Comparison of ENCODE assay signal across 23 cellular contexts in genomic region chr17:79187186-79187585, GRCh38.
"Had no signal": no experiment of that assay in that cellular context is flagged by ENCODE, and none has a peak within 500 bp of the region (broad histone marks: within the 10 kb centered on the region; RNA-seq: fewer than 3 reads in every experiment).

No MANE protein-coding gene starts in this region.

- H3K9me3 ChIP-seq: ascending aorta had no signal

- H3K36me3 ChIP-seq: ascending aorta, cardiac muscle cell had no signal

- H3K4me1 ChIP-seq: ascending aorta had no signal

- ATAC-seq: activated CD4-positive, CD25-positive, alpha-beta regulatory T cell treated with anti-CD3 and anti-CD28 coated beads, Interleukin-2, amount 50 U/mL, for 24 hours; activated CD8-positive, alpha-beta memory T cell treated with anti-CD3 and anti-CD28 coated beads, Interleukin-2, amount 10 ng/mL, durations not matched to agents 7 days and 5 days; activated CD8-positive, alpha-beta T cell treated with anti-CD3 and anti-CD28 coated beads, Interleukin-2, amount 10 ng/mL, durations not matched to agents 7 days and 5 days; activated naive CD8-positive, alpha-beta T cell treated with anti-CD3 and anti-CD28 coated beads, Interleukin-2, amount 50 U/mL, for 24 hours had no signal

- H3K27ac ChIP-seq: ascending aorta, cardiac muscle cell, VCaP had no signal

- DNase-seq: activated CD4-positive, alpha-beta memory T cell treated with anti-CD3 and anti-CD28 coated beads, Interleukin-2, amount 10 ng/mL, durations not matched to agents 7 days and 5 days; activated CD4-positive, alpha-beta T cell treated with anti-CD3 and anti-CD28 coated beads for 1 hour; activated CD4-positive, alpha-beta T cell treated with anti-CD3 and anti-CD28 coated beads, Interleukin-2, amount 10 ng/mL, durations not matched to agents 7 days and 5 days; activated CD4-positive, CD25-positive, alpha-beta regulatory T cell; activated CD8-positive, alpha-beta memory T cell treated with anti-CD3 and anti-CD28 coated beads for 24 hours; activated CD8-positive, alpha-beta memory T cell treated with anti-CD3 and anti-CD28 coated beads, Interleukin-2, amount 10 ng/mL, durations not matched to agents 7 days and 5 days; activated CD8-positive, alpha-beta memory T cell treated with anti-CD3 and anti-CD28 coated beads, Interleukin-2, amount 50 U/mL, for 48 hours; activated CD8-positive, alpha-beta T cell treated with anti-CD3 and anti-CD28 coated beads, Interleukin-2, amount 10 ng/mL, durations not matched to agents 7 days and 5 days; activated effector memory CD4-positive, alpha-beta T cell treated with Interleukin-2 at 50 U/mL for 16 hours; activated gamma-delta T cell; activated naive CD4-positive, alpha-beta T cell treated with anti-CD3 and anti-CD28 coated beads, Interleukin-2, amount 50 U/mL, for 16 hours; activated naive CD4-positive, alpha-beta T cell treated with Interleukin-2 at 50 U/mL for 16 hours; activated naive CD8-positive, alpha-beta T cell treated with anti-CD3 and anti-CD28 coated beads, Interleukin-2, amount 10 ng/mL, durations not matched to agents 7 days and 5 days; activated T-cell treated with anti-CD3 and anti-CD28 coated beads, Interleukin-2, amount 50 U/mL, for 24 hours; cerebellar nuclear complex; T-helper 1 cell; T-helper 2 cell; T-helper 9 cell had no signal

- H3K4me3 ChIP-seq: ascending aorta, cardiac muscle cell had no signal
